20 cellular contexts compared by ENCODE assay signal in the genomic region with DNA sequence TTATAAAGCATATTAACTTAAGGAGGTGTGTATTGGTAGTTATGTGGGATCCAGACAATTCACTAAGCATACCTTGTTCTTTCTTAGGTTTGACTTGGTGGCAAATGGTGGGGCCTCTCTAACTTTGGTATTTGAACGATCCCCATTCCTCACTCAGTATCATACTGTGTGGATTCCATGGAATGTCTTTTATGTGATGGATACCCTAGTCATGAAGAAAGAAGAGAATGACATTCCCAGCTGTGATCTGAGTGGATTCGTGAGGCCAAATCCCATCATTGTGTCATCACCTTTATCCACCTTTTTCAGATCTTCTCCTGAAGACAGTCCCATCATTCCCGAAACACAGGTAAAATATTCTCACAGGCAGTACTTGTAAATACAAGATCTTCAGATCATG.
DNase-seq lines count a peak whose midpoint lies in the region; ATAC-seq and TF ChIP-seq lines count a peak whose summit lies in the region.
"Had no signal": no experiment of that assay in that cellular context is flagged by ENCODE, and none has a peak within 500 bp of the region (broad histone marks: within the 10 kb centered on the region; RNA-seq: fewer than 3 reads in every experiment).

No MANE protein-coding gene starts in this region.

- no peak overlapping the region for H4K5ac ChIP-seq in mesendoderm (ENCODE audit: low read length)

- H3K9me3 Mint-ChIP-seq in GM23338 (no peaks in the 10 kb centered on the region), WTC11 (no peaks in the 10 kb centered on the region)
- H3K9me3 Mint-ChIP-seq in activated naive CD8-positive, alpha-beta T cell treated with anti-CD3 and anti-CD28 coated beads for 36 hours = no peaks in the 10 kb centered on the region
- H3K9me3 Mint-ChIP-seq: CD4-positive, alpha-beta T cell; CD8-positive, alpha-beta T cell had no signal

- H2BK120ac ChIP-seq in mesendoderm (ENCODE audit: low read depth, low read length) = no peak overlapping the region

- DNase-seq in GM23338 (ENCODE audit: low spot score) (peak; percentile 40), WTC11 (ENCODE audit: low spot score) (no peak), esophagus muscularis mucosa (ENCODE audit: extremely low spot score) (peak; percentile 47), mesendoderm (peak; percentile 60), hippocampal formation (lab: John Stamatoyannopoulos, UW) (no peak), glomerular visceral epithelial cell (ENCODE audit: extremely low spot score) (no peak)
- no peak for DNase-seq in activated naive CD8-positive, alpha-beta T cell treated with anti-CD3 and anti-CD28 coated beads for 36 hours
- DNase-seq: AML-193; Caco-2; Calu3; CD4-positive, alpha-beta T cell; CD8-positive, alpha-beta T cell; DMS79 treated with DMSO at 0.1 percent for 48 hours; GF-D8 had no signal

- H2BK5ac ChIP-seq in mesendoderm (ENCODE audit: low read length) = no peak overlapping the region

- TF ChIP-seq CTCF in GM23338 (conservative IDR thresholded peaks at IDR 0.05; ENCODE audit: low read depth in 2 of 2) (no peak), WTC11 (IDR thresholded peaks at IDR 0.05) (no peak), esophagus muscularis mucosa (IDR thresholded peaks at IDR 0.05) (no peak)

- H3K56ac ChIP-seq in mesendoderm (ENCODE audit: low read length) = no peak overlapping the region

- H3K27ac ChIP-seq in GM23338 (ENCODE audit: low read depth) (no peak overlapping the region), esophagus muscularis mucosa (replicated peaks in 1 of 4) (no peak overlapping the region), mesendoderm (ENCODE audit: low read depth, low read length) (no peak overlapping the region)
- H3K27ac ChIP-seq: 22Rv1; A549; BLaER1 treated with 17β-estradiol and CSF1 and Interleukin-3, amounts not matched to agents 10 nM and 100 nM; C4-2B had no signal

- H3K36me3 Mint-ChIP-seq in GM23338 (ENCODE audit: low read depth) (peaks cover 19% of the 10 kb centered on the region), WTC11 (peaks cover 35% of the 10 kb centered on the region)
- no peaks in the 10 kb centered on the region for H3K36me3 Mint-ChIP-seq in activated naive CD8-positive, alpha-beta T cell treated with anti-CD3 and anti-CD28 coated beads for 36 hours
- H3K36me3 Mint-ChIP-seq: CD8-positive, alpha-beta T cell had no signal

- H3K79me2 ChIP-seq in GM23338 (replicated peaks; ENCODE audit: insufficient read depth) = no peaks in the 10 kb centered on the region
- no peaks in the 10 kb centered on the region for H3K79me2 ChIP-seq in mesendoderm (ENCODE audit: control insufficient read depth, insufficient read depth, low read length)

- no peak overlapping the region for H3K4ac ChIP-seq in mesendoderm (ENCODE audit: low read depth, low read length)

- H3K79me1 ChIP-seq in mesendoderm (ENCODE audit: low read length) = no peaks in the 10 kb centered on the region

- TF ChIP-seq EP300 in esophagus muscularis mucosa (IDR thresholded peaks at IDR 0.05) = no peak

- no peak for TF ChIP-seq POLR2A in esophagus muscularis mucosa (IDR thresholded peaks at IDR 0.05; ENCODE audit: low read depth)

- H3K4me1 ChIP-seq in GM23338 (ENCODE audit: insufficient read depth) = no peaks in the 10 kb centered on the region
- H3K4me1 ChIP-seq in esophagus muscularis mucosa = no peaks in the 10 kb centered on the region
- H3K4me1 ChIP-seq in mesendoderm (ENCODE audit: control insufficient read depth, low read depth, low read length) = no peaks in the 10 kb centered on the region
- H3K4me1 ChIP-seq: A549; BLaER1 treated with 17β-estradiol and CSF1 and Interleukin-3, amounts not matched to agents 10 nM and 100 nM; Caco-2 had no signal

- H3K4me3 ChIP-seq in GM23338 (no peak overlapping the region), esophagus muscularis mucosa (no peak overlapping the region), mesendoderm (ENCODE audit: low read length) (no peak overlapping the region)
- H3K4me3 ChIP-seq: A549; BLaER1 treated with 17β-estradiol and CSF1 and Interleukin-3, amounts not matched to agents 10 nM and 100 nM had no signal

- peaks cover 8% of the 10 kb centered on the region; the same call in 2 of the 3 replicates for H3K4me1 Mint-ChIP-seq in GM23338
- peaks cover 6% of the 10 kb centered on the region; the same call in 1 of the 2 replicates for H3K4me1 Mint-ChIP-seq in WTC11
- no peaks in the 10 kb centered on the region for H3K4me1 Mint-ChIP-seq in activated naive CD8-positive, alpha-beta T cell treated with anti-CD3 and anti-CD28 coated beads for 36 hours
- H3K4me1 Mint-ChIP-seq: B cell had no signal

- H3K18ac ChIP-seq in mesendoderm (ENCODE audit: low read length) = no peak overlapping the region

- H4K20me1 ChIP-seq in GM23338 (replicated peaks; ENCODE audit: insufficient read depth) = no peaks in the 10 kb centered on the region
- H4K20me1 ChIP-seq: BLaER1 treated with 17β-estradiol and CSF1 and Interleukin-3, amounts not matched to agents 10 nM and 100 nM had no signal

- ATAC-seq in GM23338 (peak; percentile 51; the same call in 2 of the 3 replicates), WTC11 (peak; percentile 50), HG03095 (IDR thresholded peaks at IDR 0.05; ENCODE audit: unreplicated experiment) (no peak)
- ATAC-seq: A549; CD8-positive, alpha-beta T cell had no signal

- no peak overlapping the region for H3K9ac ChIP-seq in mesendoderm (ENCODE audit: low read length)
- H3K9ac ChIP-seq: BLaER1 treated with 17β-estradiol and CSF1 and Interleukin-3, amounts not matched to agents 10 nM and 100 nM had no signal

- POLR2A ChIA-PET in WTC11 (lab: Charles Lee) = no interaction called here

- no peak overlapping the region for H3K4me3 Mint-ChIP-seq in GM23338
- no peak overlapping the region for H3K4me3 Mint-ChIP-seq in WTC11
- H3K4me3 Mint-ChIP-seq in activated naive CD8-positive, alpha-beta T cell treated with anti-CD3 and anti-CD28 coated beads for 36 hours = no peak overlapping the region
- H3K4me3 Mint-ChIP-seq: B cell; CD4-positive, alpha-beta T cell; CD8-positive, alpha-beta T cell had no signal

- no peak overlapping the region for H3K23ac ChIP-seq in mesendoderm (ENCODE audit: low read length)

- WGBS in esophagus muscularis mucosa = 93% methylated on average over 3 of the region's 3 CpGs
- WGBS in mesendoderm (ENCODE audit: extremely low coverage, insufficient coverage, low lambda C conversion rate) = no CpG with 5 or more reads among the region's 3 CpGs

- no peak overlapping the region for H2BK15ac ChIP-seq in mesendoderm (replicated peaks; ENCODE audit: low read depth)

- no peak overlapping the region for H4K8ac ChIP-seq in mesendoderm (ENCODE audit: low read depth, low read length)

- no peak overlapping the region for H2AFZ ChIP-seq in GM23338

- CTCF ChIA-PET in WTC11 (lab: Charles Lee) = no interaction called here

- H3K27me3 ChIP-seq in GM23338 (ENCODE audit: insufficient read depth) (no peaks in the 10 kb centered on the region), esophagus muscularis mucosa (no peaks in the 10 kb centered on the region), mesendoderm (ENCODE audit: insufficient read depth, low read length, poor library complexity) (no peaks in the 10 kb centered on the region)
- H3K27me3 ChIP-seq: BLaER1 treated with 17β-estradiol and CSF1 and Interleukin-3, amounts not matched to agents 10 nM and 100 nM had no signal

- intact Hi-C loops in esophagus muscularis mucosa (cut with DNase I) = no loop called here

- H3K27me3 Mint-ChIP-seq in GM23338 (ENCODE audit: insufficient read depth, low read depth, poor library complexity) (no peaks in the 10 kb centered on the region), WTC11 (ENCODE audit: low read depth) (no peaks in the 10 kb centered on the region)
- H3K27me3 Mint-ChIP-seq in activated naive CD8-positive, alpha-beta T cell treated with anti-CD3 and anti-CD28 coated beads for 36 hours = peaks cover 8% of the 10 kb centered on the region
- H3K27me3 Mint-ChIP-seq: B cell had no signal

- peak overlapping the region; percentile 60; the same call in 1 of the 2 replicates for H3K27ac Mint-ChIP-seq in GM23338
- no peak overlapping the region for H3K27ac Mint-ChIP-seq in WTC11
- H3K27ac Mint-ChIP-seq in activated naive CD8-positive, alpha-beta T cell treated with anti-CD3 and anti-CD28 coated beads for 36 hours = no peak overlapping the region
- H3K27ac Mint-ChIP-seq: B cell; CD4-positive, alpha-beta T cell; CD8-positive, alpha-beta T cell had no signal

- no peaks in the 10 kb centered on the region for H3K36me3 ChIP-seq in GM23338 (ENCODE audit: insufficient read depth)
- peaks cover 0 to 16% (median 0%) of the 10 kb centered on the region in 4 donors for H3K36me3 ChIP-seq in esophagus muscularis mucosa
- no peaks in the 10 kb centered on the region for H3K36me3 ChIP-seq in mesendoderm (ENCODE audit: control insufficient read depth, insufficient read depth, low read length)

- H3K9me2 ChIP-seq in GM23338 (ENCODE audit: insufficient read depth) = no peaks in the 10 kb centered on the region

- no peaks in the 10 kb centered on the region for H3K9me3 ChIP-seq in esophagus muscularis mucosa
- H3K9me3 ChIP-seq: A549; BLaER1 treated with 17β-estradiol and CSF1 and Interleukin-3, amounts not matched to agents 10 nM and 100 nM; Caco-2 had no signal

- H3K4me2 ChIP-seq in GM23338 (no peak overlapping the region), mesendoderm (ENCODE audit: low read length) (no peak overlapping the region)
- H3K4me2 ChIP-seq: A549; BLaER1 treated with 17β-estradiol and CSF1 and Interleukin-3, amounts not matched to agents 10 nM and 100 nM had no signal

- H2AK5ac ChIP-seq in mesendoderm (ENCODE audit: low read length) = no peak overlapping the region

- H3F3A ChIP-seq in GM23338 (replicated peaks; ENCODE audit: low read depth) = no peaks in the 10 kb centered on the region

TF ChIP-seq in GM23338, 12 proteins besides CTCF, POLR2A, EP300 and RAD21 (continues in another document):
- TF ChIP-seq STAT1 (IDR thresholded peaks at IDR 0.05; ENCODE audit: unreplicated experiment) = no peak

TF ChIP-seq in WTC11, 78 proteins besides CTCF, POLR2A, EP300 and RAD21 (continues in another document):
- TF ChIP-seq, protein P1, sequence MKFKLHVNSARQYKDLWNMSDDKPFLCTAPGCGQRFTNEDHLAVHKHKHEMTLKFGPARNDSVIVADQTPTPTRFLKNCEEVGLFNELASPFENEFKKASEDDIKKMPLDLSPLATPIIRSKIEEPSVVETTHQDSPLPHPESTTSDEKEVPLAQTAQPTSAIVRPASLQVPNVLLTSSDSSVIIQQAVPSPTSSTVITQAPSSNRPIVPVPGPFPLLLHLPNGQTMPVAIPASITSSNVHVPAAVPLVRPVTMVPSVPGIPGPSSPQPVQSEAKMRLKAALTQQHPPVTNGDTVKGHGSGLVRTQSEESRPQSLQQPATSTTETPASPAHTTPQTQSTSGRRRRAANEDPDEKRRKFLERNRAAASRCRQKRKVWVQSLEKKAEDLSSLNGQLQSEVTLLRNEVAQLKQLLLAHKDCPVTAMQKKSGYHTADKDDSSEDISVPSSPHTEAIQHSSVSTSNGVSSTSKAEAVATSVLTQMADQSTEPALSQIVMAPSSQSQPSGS (CRISPR knock-in tag; IDR thresholded peaks at IDR 0.05; ENCODE audit: borderline replicate concordance, low read depth) = no peak

Comparison
In these comparisons a context has a peak if more than half of its experiments do, and no peak if none do; other contexts are left out.
1. DNase-seq: peak in GM23338 (single experiment), esophagus muscularis mucosa (single experiment) and mesendoderm (single experiment); none in WTC11 (single experiment), hippocampal formation (0 of 2), glomerular visceral epithelial cell (single experiment) and activated naive CD8-positive, alpha-beta T cell treated with anti-CD3 and anti-CD28 coated beads for 36 hours (single experiment).